ENCODE assay signal across 9 cellular contexts in the genomic region with DNA sequence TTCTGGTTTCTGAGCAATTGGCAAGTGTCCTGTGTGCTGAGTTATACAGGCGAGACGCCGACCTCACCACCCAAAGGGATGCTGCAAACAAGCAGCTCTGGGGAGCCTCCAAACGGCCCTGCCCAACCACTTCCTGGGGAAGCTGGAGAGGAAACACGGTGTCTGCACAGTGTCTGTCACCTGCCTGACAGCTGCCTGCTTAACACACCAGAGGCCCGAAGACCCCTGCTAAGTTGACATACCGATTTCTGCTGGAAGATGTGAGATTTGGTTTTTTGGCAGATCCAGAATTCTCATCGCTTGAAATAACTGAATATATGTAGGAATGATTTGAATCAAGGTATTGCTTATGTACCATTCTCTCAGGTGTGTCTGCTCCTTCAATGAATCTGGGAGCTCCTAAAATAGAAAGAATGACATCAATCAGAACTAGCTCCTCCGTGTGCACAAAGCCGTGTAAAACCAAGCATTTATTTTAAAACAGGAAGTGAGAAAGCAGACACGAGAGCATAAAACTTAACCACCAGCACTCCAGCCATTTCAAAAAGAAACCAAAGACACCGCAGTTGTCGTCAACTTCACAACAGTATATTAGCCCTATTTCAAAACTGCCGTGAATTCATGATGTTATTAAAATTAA. TPM values are rescaled to one million over a fixed set of nuclear protein-coding genes. Genes with fewer than 3 reads are reported as not detected.
DNase-seq lines count a peak whose midpoint lies in the region; ATAC-seq lines count a peak whose summit lies in the region.
"Had no signal": no experiment of that assay in that cellular context is flagged by ENCODE, and none has a peak within 500 bp of the region (broad histone marks: within the 10 kb centered on the region; RNA-seq: fewer than 3 reads in every experiment).

No MANE protein-coding gene starts in this region.

- DNase-seq in NCI-H146 (lab: John Stamatoyannopoulos, UW) (peak; percentile 41), NCI-H146 treated with DMSO at 0.1 percent for 48 hours (lab: John Stamatoyannopoulos, UW; ENCODE audit: unreplicated experiment) (no peak), SKM-1 treated with dmso at 0.1 percent for 144 hours (lab: John Stamatoyannopoulos, UW; ENCODE audit: unreplicated experiment) (peak; percentile 83), left lobe of liver (ENCODE audit: low spot score) (no peak), NCI-H446 (lab: John Stamatoyannopoulos, UW) (no peak)
- peak; percentile 64 to 75 for DNase-seq in activated naive CD4-positive, alpha-beta T cell treated with anti-CD3 and anti-CD28 coated beads, Interleukin-2, amount 50 U/mL, for 72 hours (ENCODE audit: low spot score in 2 of 2)
- DNase-seq in stimulated activated CD8-positive, alpha-beta memory T cell treated with anti-CD3 and anti-CD28 coated beads, Interleukin-7, amount 100 ng/mL, for 24 hours (ENCODE audit: low read depth) = peak; percentile 44

- peak; percentile 80 for ATAC-seq in HG03103 (IDR thresholded peaks at IDR 0.05; ENCODE audit: low read depth, unreplicated experiment)
- peak; percentile 90 for ATAC-seq in activated naive CD4-positive, alpha-beta T cell treated with anti-CD3 and anti-CD28 coated beads, Interleukin-2, amount 50 U/mL, for 72 hours
- ATAC-seq in left lobe of liver = peak; percentile 54
- ATAC-seq: A549 had no signal

- peaks cover 0 to 6% of the 10 kb centered on the region in 2 donors for H3K9me3 Mint-ChIP-seq in activated naive CD4-positive, alpha-beta T cell treated with anti-CD3 and anti-CD28 coated beads, Interleukin-2, amount 50 U/mL, for 72 hours

- H3K27ac Mint-ChIP-seq in activated naive CD4-positive, alpha-beta T cell treated with anti-CD3 and anti-CD28 coated beads, Interleukin-2, amount 50 U/mL, for 72 hours = peak overlapping the region in 1 of 2 donors; percentile 85

- no peaks in the 10 kb centered on the region for H3K36me3 Mint-ChIP-seq in activated naive CD4-positive, alpha-beta T cell treated with anti-CD3 and anti-CD28 coated beads, Interleukin-2, amount 50 U/mL, for 72 hours

RNA-seq across cellular contexts. Expression of gene LRRC2, which starts 27.2 kb away (rescaled TPM):
- not detected for total RNA-seq in activated naive CD4-positive, alpha-beta T cell treated with anti-CD3 and anti-CD28 coated beads, Interleukin-2, amount 50 U/mL, for 72 hours
- 7.4 TPM for total RNA-seq in left lobe of liver

RNA-seq across cellular contexts. Expression of gene RTP3, which starts 41.1 kb away (rescaled TPM):
- total RNA-seq in activated naive CD4-positive, alpha-beta T cell treated with anti-CD3 and anti-CD28 coated beads, Interleukin-2, amount 50 U/mL, for 72 hours = not detected
- 28.6 TPM for total RNA-seq in left lobe of liver

Comparison
In these comparisons a context has a peak if more than half of its experiments do, and no peak if none do; other contexts are left out.
1. DNase-seq: peak in NCI-H146 (single experiment), SKM-1 treated with dmso at 0.1 percent for 144 hours (single experiment), activated naive CD4-positive, alpha-beta T cell treated with anti-CD3 and anti-CD28 coated beads, Interleukin-2, amount 50 U/mL, for 72 hours (2 of 2) and stimulated activated CD8-positive, alpha-beta memory T cell treated with anti-CD3 and anti-CD28 coated beads, Interleukin-7, amount 100 ng/mL, for 24 hours (single experiment); none in NCI-H146 treated with DMSO at 0.1 percent for 48 hours (single experiment), left lobe of liver (single experiment) and NCI-H446 (0 of 2).
2. RNA of gene RTP3, which starts 41.1 kb away (total RNA-seq): 28.6 TPM in left lobe of liver (single experiment); not detected in activated naive CD4-positive, alpha-beta T cell treated with anti-CD3 and anti-CD28 coated beads, Interleukin-2, amount 50 U/mL, for 72 hours; every median in the first group is over 10 times any median in the second.
3. Peak in every context shown above with its lines, with median percentiles within 50 percentile points of each other: ATAC-seq.